Comparison of ENCODE assay signal across 22 cellular contexts in the genomic region with DNA sequence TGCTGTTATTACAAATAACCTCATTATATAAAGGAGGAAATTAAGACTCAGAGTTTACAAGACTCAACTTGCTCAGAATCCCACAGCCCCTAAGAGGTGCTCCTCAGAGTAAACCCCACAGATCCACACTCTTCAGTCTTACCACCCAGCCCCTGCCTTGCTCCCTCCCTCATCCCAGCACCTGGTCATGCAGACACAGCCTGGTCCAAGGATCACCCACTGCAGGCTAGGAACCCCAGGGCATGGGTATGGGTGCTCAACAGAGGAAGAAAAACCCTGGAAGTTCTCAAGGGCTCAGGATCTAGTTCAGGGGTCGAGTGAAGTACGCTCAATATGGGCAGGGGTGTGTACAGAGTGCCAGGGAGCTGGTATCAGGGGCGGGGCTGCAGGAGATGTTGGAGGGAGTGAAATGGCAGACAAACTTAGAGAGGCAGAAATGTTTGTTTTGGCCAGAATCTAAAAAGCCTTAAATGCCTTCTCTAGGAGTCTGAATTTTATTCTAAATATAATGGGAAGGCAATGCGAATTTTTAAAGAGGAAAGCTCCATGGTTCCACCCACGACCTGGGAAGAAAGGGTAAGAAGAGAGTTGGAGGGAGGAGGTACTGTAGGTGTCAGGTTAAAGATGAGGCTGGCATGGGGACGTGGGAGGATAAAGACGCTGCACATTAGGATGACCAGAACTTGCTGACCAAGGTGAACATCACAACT.
A peak's percentile ranks its signal among the peaks of the same experiment; 100 is the strongest.
DNase-seq lines count a peak whose midpoint lies in the region; ATAC-seq, FAIRE-seq and TF ChIP-seq lines count a peak whose summit lies in the region.
"Had no signal": no experiment of that assay in that cellular context is flagged by ENCODE, and none has a peak within 500 bp of the region (broad histone marks: within the 10 kb centered on the region; RNA-seq: fewer than 3 reads in every experiment).

No MANE protein-coding gene starts in this region.

- peak; percentile 21 for FAIRE-seq in islet of Langerhans (lab: Jason Lieb, UNC)
- FAIRE-seq: A549, GM12878, K562 had no signal

- ATAC-seq in mucosa of descending colon (peak; percentile 31), HG03442 (IDR thresholded peaks at IDR 0.05; ENCODE audit: unreplicated experiment) (no peak)
- ATAC-seq: A549, K562, PC-3 had no signal

- DNase-seq in NB4 (ENCODE audit: low read depth), result peak; percentile 31
- DNase-seq in mucosa of descending colon, result no peak
- DNase-seq in SW 1271 (lab: John Stamatoyannopoulos, UW), result no peak
- DNase-seq in H4 (ENCODE audit: low spot score), result no peak
- DNase-seq: Calu3; CD4-positive, alpha-beta memory T cell; EL; GM23248; HCEC 1CT; NCI-H187 treated with DMSO at 0.1 percent for 48 hours; NCI-H2227 treated with DMSO at 0.1 percent for 48 hours; NCI-H524; NCI-H82; PC-3; RPMI8226; SIG-M5 had no signal

- H3K4me2 ChIP-seq in BLaER1, result 0 out of 2 replicates have a peak overlapping the region, but pooled peaks have one; percentile 52
- H3K4me2 ChIP-seq: A549 had no signal

- no peak overlapping the region for H3K27ac ChIP-seq in BLaER1
- H3K27ac ChIP-seq: A549, GM23248 had no signal

- intact Hi-C loops in mucosa of descending colon (cut with DNase I, micrococcal nuclease), result no loop called here

- H4K20me1 ChIP-seq in BLaER1, result no peaks in the 10 kb centered on the region

- H3K36me3 ChIP-seq in BLaER1 (no peaks in the 10 kb centered on the region), mucosa of descending colon (ENCODE audit: low read depth) (no peaks in the 10 kb centered on the region)

- H3K4me1 ChIP-seq in BLaER1, result peaks cover 9% of the 10 kb centered on the region
- H3K4me1 ChIP-seq in mucosa of descending colon (ENCODE audit: low read depth), result peaks cover 7% of the 10 kb centered on the region

- no peak for TF ChIP-seq CTCF in NB4 (IDR thresholded peaks at IDR 0.05; ENCODE audit: low read depth, low read length)
- no peak for TF ChIP-seq CTCF in mucosa of descending colon (IDR thresholded peaks at IDR 0.05)

- H3K4me3 ChIP-seq in BLaER1 (no peak overlapping the region), NB4 (ENCODE audit: low read depth, low read length) (no peak overlapping the region), mucosa of descending colon (no peak overlapping the region)
- H3K4me3 ChIP-seq: A549, GM12878, GM23248, K562 had no signal

- H3K27me3 ChIP-seq in BLaER1, result no peaks in the 10 kb centered on the region

- no peak for TF ChIP-seq POLR2A in NB4 (IDR thresholded peaks at IDR 0.05; ENCODE audit: extremely low read depth, insufficient read length)

- H3K9ac ChIP-seq in BLaER1, result no peak overlapping the region
- H3K9ac ChIP-seq: GM23248 had no signal

- H3K9me3 ChIP-seq in BLaER1 (peaks cover 8% of the 10 kb centered on the region), mucosa of descending colon (no peaks in the 10 kb centered on the region)
- H3K9me3 ChIP-seq: A549 had no signal
